8 cellular contexts compared by ENCODE assay signal in genomic region chr16:30715777-30716445, GRCh38. TPM values are rescaled to one million over a fixed set of nuclear protein-coding genes. Genes with fewer than 3 reads are reported as not detected.
DNase-seq lines count a peak whose midpoint lies in the region; ATAC-seq and TF ChIP-seq lines count a peak whose summit lies in the region.

No MANE protein-coding gene starts in this region.

- H3K9me3 ChIP-seq in breast epithelium (no peaks in the 10 kb centered on the region), mesodermal cell (ENCODE audit: control insufficient read depth, low read length) (no peaks in the 10 kb centered on the region), upper lobe of left lung (no peaks in the 10 kb centered on the region)

- H3K9me3 Mint-ChIP-seq in MCF 10A (ENCODE audit: unreplicated experiment) = no peaks in the 10 kb centered on the region

- no TSS peak for BruUV-seq in MCF 10A (replicated peaks; lab: Mats Ljungman, UMichigan)

- no peak for TF ChIP-seq POLR2A in breast epithelium (IDR thresholded peaks at IDR 0.05)
- no peak for TF ChIP-seq POLR2A in upper lobe of left lung (IDR thresholded peaks at IDR 0.05)

- H3K27ac ChIP-seq in breast epithelium (no peak overlapping the region), mesodermal cell (ENCODE audit: low read depth, low read length, severe bottlenecking) (peak overlapping the region; percentile 17), upper lobe of left lung (peak overlapping the region; percentile 31 to 77 (median 56))

- DNase-seq in MCF 10A (ENCODE audit: unreplicated experiment) (peak; percentile 30), breast epithelium (ENCODE audit: low spot score in 2 of 2) (no peak), activated T-helper 1 cell treated with Interleukin-2 at 50 U/mL for 16 hours (ENCODE audit: low read depth) (peak; percentile 14), upper lobe of left lung (no peak), NCI-H2196 (lab: John Stamatoyannopoulos, UW; ENCODE audit: unreplicated experiment) (no peak), NCI-H1105 (lab: John Stamatoyannopoulos, UW) (no peak), NCI-H2227 treated with DMSO at 0.1 percent for 48 hours (lab: John Stamatoyannopoulos, UW) (no peak)

- intact Hi-C loops in MCF 10A (cut with micrococcal nuclease) = no loop called here
- intact Hi-C loops in breast epithelium (cut with DNase I; ENCODE audit: low total_unique reads) = no loop called here

- peaks cover 37% of the 10 kb centered on the region for H3K4me1 Mint-ChIP-seq in MCF 10A (ENCODE audit: insufficient read depth, unreplicated experiment)

- no peak for TF ChIP-seq EP300 in upper lobe of left lung (IDR thresholded peaks at IDR 0.05)

- peak overlapping the region; percentile 19 for H3K4me3 Mint-ChIP-seq in MCF 10A (ENCODE audit: unreplicated experiment)

- H3K36me3 Mint-ChIP-seq in MCF 10A (ENCODE audit: insufficient read depth, unreplicated experiment) = peaks cover 100% of the 10 kb centered on the region

- POLR2A ChIA-PET in MCF 10A (lab: Yijun Ruan, JAX) = interaction anchor here (1.2 to 1.4 kb wide), 2 partner anchors 8 to 17 kb away, joined by 3 to 5 read pairs; partner anchors contain the start of gene SRCAP

- ATAC-seq in upper lobe of left lung (ENCODE audit: low FRiP score in 2 of 2) = peak in 1 of 2 donors; percentile 71

- H3K27me3 Mint-ChIP-seq in MCF 10A (ENCODE audit: insufficient read depth, unreplicated experiment) = no peaks in the 10 kb centered on the region

- CTCF ChIA-PET in MCF 10A (lab: Yijun Ruan, JAX) = interaction anchor here (0.6 kb wide), 1 partner anchor 186 kb away, joined by 3 read pairs; no protein-coding TSS in a partner anchor

- 93 to 96% methylated on average over 12 of the region's 17 CpGs for WGBS in mesodermal cell (ENCODE audit: insufficient coverage in 2 of 2), 2 experiments
- 82 to 87% methylated on average over 17 of the region's 17 CpGs for WGBS in upper lobe of left lung, 2 donors

- H3K27ac Mint-ChIP-seq in MCF 10A (ENCODE audit: low read depth, unreplicated experiment) = peak overlapping the region; percentile 78

- H3K4me3 ChIP-seq in breast epithelium (no peak overlapping the region), mesodermal cell (ENCODE audit: extremely low read depth, insufficient read depth, low read length, poor library complexity, severe bottlenecking) (no peak overlapping the region), upper lobe of left lung (no peak overlapping the region)

- TF ChIP-seq CTCF in MCF 10A (IDR thresholded peaks at IDR 0.05; ENCODE audit: unreplicated experiment) (no peak), breast epithelium (IDR thresholded peaks at IDR 0.05) (no peak), upper lobe of left lung (IDR thresholded peaks at IDR 0.05) (no peak)

- H3K27me3 ChIP-seq in breast epithelium = no peaks in the 10 kb centered on the region
- H3K27me3 ChIP-seq in upper lobe of left lung = no peaks in the 10 kb centered on the region

- H3K36me3 ChIP-seq in breast epithelium (peaks cover 43% of the 10 kb centered on the region), mesodermal cell (ENCODE audit: control insufficient read depth, insufficient read depth, low read length) (peaks cover 96% of the 10 kb centered on the region), upper lobe of left lung (peaks cover 59 to 100% (median 92%) of the 10 kb centered on the region in 4 donors)

- H3K4me1 ChIP-seq in breast epithelium (no peaks in the 10 kb centered on the region), mesodermal cell (ENCODE audit: control insufficient read depth, insufficient read depth, low read length, poor library complexity, severe bottlenecking) (peaks cover 13% of the 10 kb centered on the region), upper lobe of left lung (peaks cover 3 to 17% (median 11%) of the 10 kb centered on the region in 4 donors)

RNA-seq across cellular contexts. Expression of gene SRCAP, which starts 16.9 kb away (rescaled TPM):
- total RNA-seq in MCF 10A (2022) (52.3 and 60.7 TPM in 2 replicates), breast epithelium (10 to 100 TPM; 19.0 to 24.9 (median 20.8) TPM), upper lobe of left lung (100 to 1,000 TPM in 1 of 6 donors, 10 to 100 TPM in 5; 38.3 to 102 (median 66.0) TPM)
- 24.7 TPM for polyA plus RNA-seq in mesodermal cell (2013, experiment 1 of 2)
- polyA plus RNA-seq in mesodermal cell (2013, experiment 2 of 2) = 17.1 TPM

RNA-seq across cellular contexts. Expression of gene PHKG2, which starts 32.3 kb away (rescaled TPM):
- total RNA-seq in MCF 10A (2022) = 28.0 and 28.4 TPM in 2 replicates
- total RNA-seq in breast epithelium = 10 to 100 TPM; 28.5 to 38.8 (median 35.7) TPM
- polyA plus RNA-seq in mesodermal cell (2013, experiment 1 of 2) = 32.7 TPM
- 27.0 TPM for polyA plus RNA-seq in mesodermal cell (2013, experiment 2 of 2)
- 10 to 100 TPM; 27.4 to 70.2 (median 33.5) TPM for total RNA-seq in upper lobe of left lung

RNA-seq across cellular contexts. Expression of gene CFAP119, which starts 46.0 kb away (rescaled TPM):
- 4.8 and 5.2 TPM in 2 replicates for total RNA-seq in MCF 10A (2022)
- total RNA-seq in breast epithelium = 10 to 100 TPM in 2 of 3 donors, 1 to 10 TPM in 1; 1.4 to 17.1 (median 13.4) TPM
- 4.5 TPM for polyA plus RNA-seq in mesodermal cell (2013, experiment 1 of 2)
- polyA plus RNA-seq in mesodermal cell (2013, experiment 2 of 2) = 5.3 TPM
- 10 to 100 TPM in 4 of 6 donors, 1 to 10 TPM in 2; 6.1 to 45.1 (median 16.0) TPM for total RNA-seq in upper lobe of left lung

RNA-seq across cellular contexts. Expression of gene RNF40, which starts 46.2 kb away (rescaled TPM):
- total RNA-seq in MCF 10A (2022) (78.0 and 85.0 TPM in 2 replicates), breast epithelium (10 to 100 TPM; 77.0 to 84.7 (median 77.3) TPM), upper lobe of left lung (100 to 1,000 TPM in 2 of 6 donors, 10 to 100 TPM in 4; 69.9 to 137 (median 95.2) TPM)
- polyA plus RNA-seq in mesodermal cell (2013, experiment 1 of 2) = 77.9 TPM
- polyA plus RNA-seq in mesodermal cell (2013, experiment 2 of 2) = 66.5 TPM

RNA-seq across cellular contexts. Expression of gene FBRS, which starts 57.7 kb away (rescaled TPM):
- total RNA-seq in MCF 10A (2022) = 69.1 and 80.8 TPM in 2 replicates
- 10 to 100 TPM; 13.6 to 25.2 (median 17.7) TPM for total RNA-seq in breast epithelium
- polyA plus RNA-seq in mesodermal cell (2013, experiment 1 of 2) = 45.6 TPM
- 37.9 TPM for polyA plus RNA-seq in mesodermal cell (2013, experiment 2 of 2)
- total RNA-seq in upper lobe of left lung = 100 to 1,000 TPM in 1 of 6 donors, 10 to 100 TPM in 5; 38.0 to 150 (median 70.4) TPM

Comparison
In these comparisons a context has a peak if more than half of its experiments do, and no peak if none do; other contexts are left out.
1. DNase-seq: peak in MCF 10A (single experiment) and activated T-helper 1 cell treated with Interleukin-2 at 50 U/mL for 16 hours (single experiment); none in breast epithelium (0 of 2), upper lobe of left lung (0 of 2), NCI-H2196 (single experiment), NCI-H1105 (single experiment) and NCI-H2227 treated with DMSO at 0.1 percent for 48 hours (single experiment).
2. H3K27ac ChIP-seq: peak in mesodermal cell (single experiment) and upper lobe of left lung (4 of 4); none in breast epithelium (0 of 2).